8 cellular contexts compared by ENCODE assay signal in the genomic region with DNA sequence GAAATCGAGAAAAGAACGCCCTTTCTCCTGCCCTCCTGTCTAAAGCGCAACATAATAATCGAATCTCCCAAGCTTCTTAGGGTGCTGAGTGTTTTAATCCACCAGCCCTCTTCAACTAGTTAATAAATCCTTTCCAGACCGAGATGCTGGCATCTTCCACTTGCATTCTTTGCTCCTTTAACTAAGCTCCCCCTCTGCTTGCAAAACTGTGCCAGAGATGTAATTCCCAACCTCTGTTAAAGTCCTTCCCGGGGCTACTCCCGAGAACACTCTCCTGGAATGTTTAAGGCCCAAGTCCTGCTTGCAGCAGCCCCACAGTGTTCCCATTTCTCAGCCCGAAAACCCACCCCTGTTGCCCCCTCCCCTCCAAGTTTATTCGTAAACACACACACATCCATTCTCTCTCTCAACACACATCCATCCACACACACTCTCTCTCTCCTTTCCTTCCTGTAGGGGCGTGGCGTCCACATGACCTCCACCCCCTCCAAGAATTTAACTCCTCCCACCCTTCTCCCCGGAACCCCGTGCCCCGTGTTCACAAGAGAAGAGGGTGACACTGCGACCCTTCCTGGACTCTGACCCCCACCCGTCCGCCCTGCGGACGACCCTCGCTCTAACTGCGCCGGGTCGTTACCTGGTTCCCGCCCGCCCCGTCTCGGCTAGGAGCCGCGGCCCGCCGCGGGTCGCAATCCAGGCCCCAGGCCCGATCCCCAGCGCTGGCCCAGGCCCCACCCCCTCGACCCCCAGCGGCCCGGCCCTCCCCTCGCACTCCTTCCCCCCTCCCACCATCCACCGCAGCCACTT. TPM values are rescaled to one million over a fixed set of nuclear protein-coding genes. Genes with fewer than 3 reads are reported as not detected.
DNase-seq lines count a peak whose midpoint lies in the region; ATAC-seq, FAIRE-seq and TF ChIP-seq lines count a peak whose summit lies in the region.

No MANE protein-coding gene starts in this region.

- peak overlapping the region; percentile 86; the same call in 1 of the 2 replicates for H2AFZ ChIP-seq in GM23338
- peak overlapping the region; percentile 94 for H2AFZ ChIP-seq in neural cell (ENCODE audit: low read depth, low read length)

- H4K20me1 ChIP-seq in GM23338 (replicated peaks; ENCODE audit: insufficient read depth): no peaks in the 10 kb centered on the region
- H4K20me1 ChIP-seq in neural cell (ENCODE audit: insufficient read depth): no peaks in the 10 kb centered on the region

- DNase-seq in EH (ENCODE audit: low read depth) (peak; percentile 94), GM23338 (ENCODE audit: low spot score) (peak; percentile 95), RCC 7860 (ENCODE audit: low spot score) (peak; percentile 76), fibroblast of villous mesenchyme (ENCODE audit: low read depth) (peak; percentile 91)
- peak; percentile 83 for DNase-seq in activated effector memory CD4-positive, alpha-beta T cell treated with Interleukin-2 at 50 U/mL for 16 hours

- peaks cover 59% of the 10 kb centered on the region for H3K4me1 Mint-ChIP-seq in GM23338

- H3K9ac ChIP-seq in neural cell (ENCODE audit: low read length) (peak overlapping the region; percentile 99), stomach smooth muscle (ENCODE audit: low read length in 2 of 2) (peak overlapping the region; percentile 60 to 85)

- TF ChIP-seq EP300 in neural cell (conservative IDR thresholded peaks at IDR 0.05; ENCODE audit: poor library complexity, severe bottlenecking): no peak

- H3K4me1 ChIP-seq in GM23338 (ENCODE audit: insufficient read depth): peaks cover 29% of the 10 kb centered on the region
- H3K4me1 ChIP-seq in stomach smooth muscle (ENCODE audit: control insufficient read depth, insufficient read depth, low read length): peaks cover 54% of the 10 kb centered on the region

- H3K27me3 ChIP-seq in GM23338 (ENCODE audit: insufficient read depth): no peaks in the 10 kb centered on the region
- H3K27me3 ChIP-seq in neural cell (ENCODE audit: insufficient read depth, low read depth, low read length): no peaks in the 10 kb centered on the region
- no peaks in the 10 kb centered on the region for H3K27me3 ChIP-seq in stomach smooth muscle (ENCODE audit: control insufficient read depth in 1 of 2, insufficient read depth in 2 of 2, low read length in 2 of 2)

- H3K9me2 ChIP-seq in GM23338 (ENCODE audit: insufficient read depth): no peaks in the 10 kb centered on the region
- no peaks in the 10 kb centered on the region for H3K9me2 ChIP-seq in neural cell (ENCODE audit: insufficient read depth, low read length)

- H3K79me2 ChIP-seq in GM23338 (replicated peaks; ENCODE audit: insufficient read depth) (peaks cover 37% of the 10 kb centered on the region), neural cell (replicated peaks; ENCODE audit: insufficient read depth, low read length) (peaks cover 22% of the 10 kb centered on the region)

- peaks cover 8% of the 10 kb centered on the region; the same call in 1 of the 2 replicates for H3F3A ChIP-seq in GM23338 (replicated peaks; ENCODE audit: low read depth)
- no peaks in the 10 kb centered on the region for H3F3A ChIP-seq in neural cell (ENCODE audit: insufficient read depth, low read length, poor library complexity, severe bottlenecking)

- H3K4me2 ChIP-seq in GM23338 (peak overlapping the region; percentile 90), neural cell (ENCODE audit: low read length) (peak overlapping the region; percentile 85)

- peak; percentile 72 for ATAC-seq in GM23338

- H3K9me3 ChIP-seq in KOPT-K1 (ENCODE audit: insufficient read depth, low read length, poor library complexity, severe bottlenecking): no peaks in the 10 kb centered on the region
- no peaks in the 10 kb centered on the region for H3K9me3 ChIP-seq in neural cell (ENCODE audit: low read length)
- H3K9me3 ChIP-seq in stomach smooth muscle (ENCODE audit: control insufficient read depth in 2 of 2, low read length in 2 of 2): no peaks in the 10 kb centered on the region

- H3K9me3 Mint-ChIP-seq in GM23338: no peaks in the 10 kb centered on the region; the same call in 2 of the 3 replicates

- H3K36me3 Mint-ChIP-seq in GM23338 (ENCODE audit: low read depth): peaks cover 21% of the 10 kb centered on the region; the same call in 2 of the 3 replicates

- no peak for FAIRE-seq in RCC 7860 (lab: Jason Lieb, UNC)

- H3K4me3 ChIP-seq in GM23338 (peak overlapping the region; percentile 95), fibroblast of villous mesenchyme (ENCODE audit: low read depth, low read length) (peak overlapping the region; percentile 90), neural cell (ENCODE audit: low read length) (peak overlapping the region; percentile 93), stomach smooth muscle (ENCODE audit: low read length in 2 of 2) (peak overlapping the region; percentile 90 to 94)

- peak overlapping the region; percentile 98 for H3K27ac Mint-ChIP-seq in GM23338

- peaks cover 9% of the 10 kb centered on the region for H3K27me3 Mint-ChIP-seq in GM23338 (ENCODE audit: insufficient read depth, low read depth, poor library complexity)

- peak overlapping the region; percentile 72 for H3K4me3 Mint-ChIP-seq in GM23338

- no peaks in the 10 kb centered on the region for H3K36me3 ChIP-seq in GM23338 (ENCODE audit: insufficient read depth)
- no peaks in the 10 kb centered on the region for H3K36me3 ChIP-seq in KOPT-K1 (ENCODE audit: insufficient read depth, low read length)
- H3K36me3 ChIP-seq in neural cell (ENCODE audit: insufficient read depth, low read length): no peaks in the 10 kb centered on the region
- H3K36me3 ChIP-seq in stomach smooth muscle (ENCODE audit: control insufficient read depth in 2 of 2, insufficient read depth in 2 of 2, low read length in 2 of 2): peaks cover 0 to 4% of the 10 kb centered on the region in 2 donors

- peak overlapping the region; percentile 100 for H3K27ac ChIP-seq in GM23338 (ENCODE audit: low read depth)
- peak overlapping the region; percentile 99 for H3K27ac ChIP-seq in KOPT-K1 (ENCODE audit: low read depth, low read length, poor library complexity, severe bottlenecking)
- H3K27ac ChIP-seq in neural cell (ENCODE audit: low read length): peak overlapping the region; percentile 99
- H3K27ac ChIP-seq in stomach smooth muscle (ENCODE audit: low read length): peak overlapping the region; percentile 95

- no peak for TF ChIP-seq RAD21 in neural cell (conservative IDR thresholded peaks at IDR 0.05)

- TF ChIP-seq CTCF in GM23338 (conservative IDR thresholded peaks at IDR 0.05; ENCODE audit: low read depth in 2 of 2) (no peak), fibroblast of villous mesenchyme (IDR thresholded peaks at IDR 0.05; ENCODE audit: insufficient read depth, low read depth, low read length) (no peak), neural cell (IDR thresholded peaks at IDR 0.05; ENCODE audit: poor library complexity, severe bottlenecking) (no peak)

TF ChIP-seq in GM23338, 12 proteins besides CTCF, POLR2A, EP300 and RAD21 (continues in another document):
- no peak for TF ChIP-seq NANOG (IDR thresholded peaks at IDR 0.05; ENCODE audit: borderline replicate concordance)
- TF ChIP-seq CREB1 (CRISPR knock-in tag; IDR thresholded peaks at IDR 0.05; ENCODE audit: low read depth): no peak
- no peak for TF ChIP-seq EZH2 (IDR thresholded peaks at IDR 0.05; ENCODE audit: low read depth, unreplicated experiment)

TF ChIP-seq in neural cell, 6 proteins besides CTCF, POLR2A, EP300 and RAD21:
- TF ChIP-seq EZH2 (IDR thresholded peaks at IDR 0.05; ENCODE audit: borderline replicate concordance, insufficient read depth, low read length, poor library complexity, severe bottlenecking): no peak
- TF ChIP-seq TAF1 (IDR thresholded peaks at IDR 0.05; ENCODE audit: low read depth): peak; percentile 26
- no peak for TF ChIP-seq MXI1 (conservative IDR thresholded peaks at IDR 0.05; ENCODE audit: poor library complexity, severe bottlenecking)
- TF ChIP-seq SMC3 (conservative IDR thresholded peaks at IDR 0.05; ENCODE audit: poor library complexity): no peak
- TF ChIP-seq, protein P1, sequence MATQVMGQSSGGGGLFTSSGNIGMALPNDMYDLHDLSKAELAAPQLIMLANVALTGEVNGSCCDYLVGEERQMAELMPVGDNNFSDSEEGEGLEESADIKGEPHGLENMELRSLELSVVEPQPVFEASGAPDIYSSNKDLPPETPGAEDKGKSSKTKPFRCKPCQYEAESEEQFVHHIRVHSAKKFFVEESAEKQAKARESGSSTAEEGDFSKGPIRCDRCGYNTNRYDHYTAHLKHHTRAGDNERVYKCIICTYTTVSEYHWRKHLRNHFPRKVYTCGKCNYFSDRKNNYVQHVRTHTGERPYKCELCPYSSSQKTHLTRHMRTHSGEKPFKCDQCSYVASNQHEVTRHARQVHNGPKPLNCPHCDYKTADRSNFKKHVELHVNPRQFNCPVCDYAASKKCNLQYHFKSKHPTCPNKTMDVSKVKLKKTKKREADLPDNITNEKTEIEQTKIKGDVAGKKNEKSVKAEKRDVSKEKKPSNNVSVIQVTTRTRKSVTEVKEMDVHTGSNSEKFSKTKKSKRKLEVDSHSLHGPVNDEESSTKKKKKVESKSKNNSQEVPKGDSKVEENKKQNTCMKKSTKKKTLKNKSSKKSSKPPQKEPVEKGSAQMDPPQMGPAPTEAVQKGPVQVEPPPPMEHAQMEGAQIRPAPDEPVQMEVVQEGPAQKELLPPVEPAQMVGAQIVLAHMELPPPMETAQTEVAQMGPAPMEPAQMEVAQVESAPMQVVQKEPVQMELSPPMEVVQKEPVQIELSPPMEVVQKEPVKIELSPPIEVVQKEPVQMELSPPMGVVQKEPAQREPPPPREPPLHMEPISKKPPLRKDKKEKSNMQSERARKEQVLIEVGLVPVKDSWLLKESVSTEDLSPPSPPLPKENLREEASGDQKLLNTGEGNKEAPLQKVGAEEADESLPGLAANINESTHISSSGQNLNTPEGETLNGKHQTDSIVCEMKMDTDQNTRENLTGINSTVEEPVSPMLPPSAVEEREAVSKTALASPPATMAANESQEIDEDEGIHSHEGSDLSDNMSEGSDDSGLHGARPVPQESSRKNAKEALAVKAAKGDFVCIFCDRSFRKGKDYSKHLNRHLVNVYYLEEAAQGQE (IDR thresholded peaks at IDR 0.05; ENCODE audit: borderline replicate concordance): peak; percentile 23
- peak; percentile 5 for TF ChIP-seq POLR2AphosphoS5 (IDR thresholded peaks at IDR 0.05)

RNA-seq across cellular contexts. Expression of a gene that starts 7.0 kb away (rescaled TPM):
- 81.4 and 97.5 TPM in 2 replicates for total RNA-seq in GM23338 (2014; rRNA removed; shearing (Covaris generic))
- polyA plus RNA-seq in GM23338 (2016; fragmentation: Nextera tagmentation; extraction: Ambion mirVana) (23.6 and 23.7 TPM in 2 replicates), neural cell (31.8 and 42.6 TPM in 2 replicates)
- total RNA-seq in fibroblast of villous mesenchyme: 98.6 and 104 TPM in 2 replicates
- 43.2 and 48.9 TPM in 2 replicates for polyA minus RNA-seq in neural cell

RNA-seq across cellular contexts. Expression of a gene that starts 51.5 kb away (rescaled TPM):
- total RNA-seq in GM23338 (2014; rRNA removed; shearing (Covaris generic)): 29.6 and 32.9 TPM in 2 replicates
- polyA plus RNA-seq in GM23338 (2016; fragmentation: Nextera tagmentation; extraction: Ambion mirVana) (33.2 and 33.7 TPM in 2 replicates), neural cell (51.1 and 69.1 TPM in 2 replicates)
- total RNA-seq in fibroblast of villous mesenchyme: 12.5 and 15.1 TPM in 2 replicates
- 75.7 and 95.0 TPM in 2 replicates for polyA minus RNA-seq in neural cell

Comparison
In these comparisons a context has a peak if more than half of its experiments do, and no peak if none do; other contexts are left out.
1. Peak in every context shown above with its lines: DNase-seq, ATAC-seq, H3K4me3 ChIP-seq and H3K27ac ChIP-seq.